ENCODE assay signal across 17 cellular contexts in genomic region chr2:229254206-229254605, GRCh38. TPM values are rescaled to one million over a fixed set of nuclear protein-coding genes. Genes with fewer than 3 reads are reported as not detected.
A peak's percentile ranks its signal among the peaks of the same experiment; 100 is the strongest.
DNase-seq lines count a peak whose midpoint lies in the region; TF ChIP-seq lines count a peak whose summit lies in the region.
"Had no signal": no experiment of that assay in that cellular context is flagged by ENCODE, and none has a peak within 500 bp of the region (broad histone marks: within the 10 kb centered on the region; RNA-seq: fewer than 3 reads in every experiment).

No MANE protein-coding gene starts in this region.

- H3K4me3 ChIP-seq in AG10803 (ENCODE audit: low read length) = no peak overlapping the region
- H3K4me3 ChIP-seq in choroid plexus epithelial cell (ENCODE audit: low read depth, low read length) = no peak overlapping the region
- H3K4me3 ChIP-seq in fibroblast of villous mesenchyme (ENCODE audit: low read depth, low read length) = no peak overlapping the region
- H3K4me3 ChIP-seq in vagina = no peak overlapping the region
- no peak overlapping the region for H3K4me3 ChIP-seq in hepatocyte
- H3K4me3 ChIP-seq in effector memory CD4-positive, alpha-beta T cell (ENCODE audit: insufficient read depth, low read depth, low read length, poor library complexity, severe bottlenecking) = no peak overlapping the region
- H3K4me3 ChIP-seq: BLaER1 treated with 17β-estradiol and CSF1 and Interleukin-3, amounts not matched to agents 10 nM and 100 nM had no signal

- no peaks in the 10 kb centered on the region for H3K9me3 ChIP-seq in vagina
- H3K9me3 ChIP-seq in hepatocyte (ENCODE audit: low read depth) = no peaks in the 10 kb centered on the region
- no peaks in the 10 kb centered on the region for H3K9me3 ChIP-seq in effector memory CD4-positive, alpha-beta T cell (ENCODE audit: control insufficient read depth, low read length)
- H3K9me3 ChIP-seq: BLaER1 treated with 17β-estradiol and CSF1 and Interleukin-3, amounts not matched to agents 10 nM and 100 nM had no signal

- peaks cover 15% of the 10 kb centered on the region for H3K4me1 ChIP-seq in vagina
- H3K4me1 ChIP-seq in hepatocyte (ENCODE audit: insufficient read depth) = no peaks in the 10 kb centered on the region
- no peaks in the 10 kb centered on the region for H3K4me1 ChIP-seq in effector memory CD4-positive, alpha-beta T cell (ENCODE audit: control insufficient read depth, insufficient read depth, low read length, poor library complexity, severe bottlenecking)

- H3K27ac ChIP-seq in vagina = peak overlapping the region; percentile 17
- H3K27ac ChIP-seq in hepatocyte = no peak overlapping the region
- H3K27ac ChIP-seq in effector memory CD4-positive, alpha-beta T cell (ENCODE audit: insufficient read depth, low read length, poor library complexity, severe bottlenecking) = no peak overlapping the region
- H3K27ac ChIP-seq: BLaER1 treated with 17β-estradiol and CSF1 and Interleukin-3, amounts not matched to agents 10 nM and 100 nM had no signal

- H3K4me2 ChIP-seq in hepatocyte = no peak overlapping the region

- H3K9me2 ChIP-seq in hepatocyte (replicated peaks; ENCODE audit: insufficient read depth) = no peaks in the 10 kb centered on the region

- H3K79me2 ChIP-seq in hepatocyte = peaks cover 16% of the 10 kb centered on the region

- H4K20me1 ChIP-seq in hepatocyte (ENCODE audit: insufficient read depth, poor library complexity, severe bottlenecking) = no peaks in the 10 kb centered on the region
- H4K20me1 ChIP-seq: BLaER1 treated with 17β-estradiol and CSF1 and Interleukin-3, amounts not matched to agents 10 nM and 100 nM had no signal

- H2AFZ ChIP-seq in hepatocyte = no peak overlapping the region

- H3K36me3 ChIP-seq in vagina (no peaks in the 10 kb centered on the region), hepatocyte (replicated peaks; ENCODE audit: insufficient read depth, low read depth) (no peaks in the 10 kb centered on the region)
- H3K36me3 ChIP-seq in effector memory CD4-positive, alpha-beta T cell (ENCODE audit: control insufficient read depth, insufficient read depth, low read length) = no peaks in the 10 kb centered on the region
- H3K36me3 ChIP-seq: BLaER1 treated with 17β-estradiol and CSF1 and Interleukin-3, amounts not matched to agents 10 nM and 100 nM had no signal

- no peak for TF ChIP-seq POLR2A in vagina (IDR thresholded peaks at IDR 0.05)

- TF ChIP-seq CTCF in AG10803 (conservative IDR thresholded peaks at IDR 0.05; ENCODE audit: low read length) (no peak), choroid plexus epithelial cell (conservative IDR thresholded peaks at IDR 0.05; ENCODE audit: low read depth, low read length) (no peak), fibroblast of villous mesenchyme (IDR thresholded peaks at IDR 0.05; ENCODE audit: insufficient read depth, low read depth, low read length) (no peak), vagina (IDR thresholded peaks at IDR 0.05) (no peak), hepatocyte (IDR thresholded peaks at IDR 0.05; ENCODE audit: poor library complexity) (no peak)

- intact Hi-C loops in vagina (cut with DNase I) = no loop called here

- no peaks in the 10 kb centered on the region for H3K27me3 ChIP-seq in vagina
- H3K27me3 ChIP-seq in hepatocyte = no peaks in the 10 kb centered on the region
- no peaks in the 10 kb centered on the region for H3K27me3 ChIP-seq in effector memory CD4-positive, alpha-beta T cell (replicated peaks; ENCODE audit: control insufficient read depth, insufficient read depth, low read length, poor library complexity, severe bottlenecking)
- H3K27me3 ChIP-seq: BLaER1 treated with 17β-estradiol and CSF1 and Interleukin-3, amounts not matched to agents 10 nM and 100 nM had no signal

- DNase-seq in AG10803 (ENCODE audit: low read depth) = peak; percentile 29
- peak; percentile 37 for DNase-seq in choroid plexus epithelial cell (ENCODE audit: low read depth)
- DNase-seq in fibroblast of villous mesenchyme (ENCODE audit: low read depth) = peak; percentile 81
- no peak for DNase-seq in vagina (ENCODE audit: extremely low spot score in 2 of 2)
- DNase-seq in DMS 273 treated with DMSO at 0.1 percent for 48 hours (lab: John Stamatoyannopoulos, UW) = no peak
- DNase-seq in hepatocyte (ENCODE audit: low spot score) = no peak
- no peak for DNase-seq in effector memory CD4-positive, alpha-beta T cell
- DNase-seq: 8988T; Calu3; CD8-positive, alpha-beta T cell; GDM1; GOT3; H7; HFFc6; IMR-90 had no signal

- 58% methylated on average over 4 of the region's 4 CpGs for WGBS in hepatocyte (ENCODE audit: low lambda C conversion rate, missing lambda C conversion rate)

RNA-seq across cellular contexts. Expression of gene PID1, which starts 16.9 kb away (rescaled TPM):
- 12.1 and 16.4 TPM in 2 replicates for total RNA-seq in fibroblast of villous mesenchyme
- total RNA-seq in vagina = 83.2 TPM
- 26.7 and 27.8 TPM in 2 replicates for total RNA-seq in hepatocyte
- polyA plus RNA-seq in hepatocyte = 24.6 and 31.1 TPM in 2 replicates
- total RNA-seq: B cell; CD8-positive, alpha-beta T cell had no signal

Comparison
In these comparisons a context has a peak if more than half of its experiments do, and no peak if none do; other contexts are left out.
1. DNase-seq: peak in AG10803 (single experiment), choroid plexus epithelial cell (single experiment) and fibroblast of villous mesenchyme (single experiment); none in vagina (0 of 2), DMS 273 treated with DMSO at 0.1 percent for 48 hours (single experiment), hepatocyte (single experiment) and effector memory CD4-positive, alpha-beta T cell (0 of 3).